Comparison of ENCODE assay signal across 18 cellular contexts in genomic region chr5:139822553-139823425, GRCh38. TPM values are rescaled to one million over a fixed set of nuclear protein-coding genes. Genes with fewer than 3 reads are reported as not detected.
DNase-seq lines count a peak whose midpoint lies in the region; ATAC-seq and TF ChIP-seq lines count a peak whose summit lies in the region.
"Had no signal": no experiment of that assay in that cellular context is flagged by ENCODE, and none has a peak within 500 bp of the region (broad histone marks: within the 10 kb centered on the region; RNA-seq: fewer than 3 reads in every experiment).

No MANE protein-coding gene starts in this region.

- H3K27ac ChIP-seq in IMR-90 (ENCODE audit: insufficient read depth, low read length), result no peak overlapping the region
- H3K27ac ChIP-seq in upper lobe of right lung, result no peak overlapping the region
- no peak overlapping the region for H3K27ac ChIP-seq in tibial nerve
- H3K27ac ChIP-seq: SK-N-MC had no signal

- WGBS in IMR-90 (ENCODE audit: extremely low coverage in 2 of 2, insufficient read length in 1 of 2), 2 experiments, result 54% methylated on average over 6 of the region's 25 CpGs; no CpG with 5 or more reads in 1 of the 2 experiments
- 82 to 85% methylated on average over 18 to 25 of the region's 25 CpGs for WGBS in tibial nerve, 2 donors

- no peak overlapping the region for H2AK5ac ChIP-seq in IMR-90 (ENCODE audit: low read depth, low read length)

- H3K18ac ChIP-seq in IMR-90 (ENCODE audit: low read depth, low read length), result no peak overlapping the region

- H3K14ac ChIP-seq in IMR-90 (replicated peaks; ENCODE audit: low read depth, low read length), result no peak overlapping the region

- no peak overlapping the region for H3K4ac ChIP-seq in IMR-90 (ENCODE audit: low read depth, low read length)

- in situ Hi-C loops in IMR-90 (cut with MboI; ENCODE audit: low sequenced_read_pairs), result no loop called here

- H4K5ac ChIP-seq in IMR-90 (ENCODE audit: low read depth, low read length), result no peak overlapping the region

- H2BK20ac ChIP-seq in IMR-90 (ENCODE audit: low read depth, low read length), result no peak overlapping the region

- H3K27ac Mint-ChIP-seq in activated naive CD8-positive, alpha-beta T cell treated with anti-CD3 and anti-CD28 coated beads, Interleukin-2, amount 10 ng/mL, durations not matched to agents 7 days and 5 days, result no peak overlapping the region
- H3K27ac Mint-ChIP-seq in activated naive CD8-positive, alpha-beta T cell treated with anti-CD3 and anti-CD28 coated beads for 36 hours, result no peak overlapping the region
- H3K27ac Mint-ChIP-seq in glutamatergic neuron (ENCODE audit: unreplicated experiment), result peak overlapping the region; percentile 4
- no peak overlapping the region for H3K27ac Mint-ChIP-seq in activated CD4-positive, alpha-beta memory T cell treated with anti-CD3 and anti-CD28 coated beads for 36 hours
- H3K27ac Mint-ChIP-seq: B cell, IgD-negative memory B cell had no signal

- no peaks in the 10 kb centered on the region for H3K27me3 Mint-ChIP-seq in activated naive CD8-positive, alpha-beta T cell treated with anti-CD3 and anti-CD28 coated beads, Interleukin-2, amount 10 ng/mL, durations not matched to agents 7 days and 5 days
- H3K27me3 Mint-ChIP-seq in activated naive CD8-positive, alpha-beta T cell treated with anti-CD3 and anti-CD28 coated beads for 36 hours, result no peaks in the 10 kb centered on the region
- H3K27me3 Mint-ChIP-seq in glutamatergic neuron (ENCODE audit: unreplicated experiment), result peaks cover 11% of the 10 kb centered on the region
- H3K27me3 Mint-ChIP-seq in activated CD4-positive, alpha-beta memory T cell treated with anti-CD3 and anti-CD28 coated beads for 36 hours, result peaks cover 5% of the 10 kb centered on the region

- POLR2A ChIA-PET in activated naive CD8-positive, alpha-beta T cell treated with anti-CD3 and anti-CD28 coated beads, Interleukin-2, amount 10 ng/mL, durations not matched to agents 7 days and 5 days (lab: Charles Lee), result no interaction called here
- POLR2A ChIA-PET in IMR-90 (lab: Charles Lee; ENCODE audit: unreplicated experiment), result interaction anchor here (0.6 kb wide), 1 partner anchor 160 kb away, joined by 3 read pairs; no protein-coding TSS in a partner anchor
- POLR2A ChIA-PET in activated CD4-positive, alpha-beta memory T cell treated with anti-CD3 and anti-CD28 coated beads for 36 hours (lab: Charles Lee), result no interaction called here

- peak; percentile 6 for DNase-seq in activated naive CD8-positive, alpha-beta T cell treated with anti-CD3 and anti-CD28 coated beads, Interleukin-2, amount 10 ng/mL, durations not matched to agents 7 days and 5 days
- no peak for DNase-seq in activated naive CD8-positive, alpha-beta T cell treated with anti-CD3 and anti-CD28 coated beads for 36 hours
- DNase-seq in IMR-90 (no peak), glutamatergic neuron (no peak), upper lobe of right lung (peak; percentile 38), tibial nerve (ENCODE audit: low spot score in 2 of 2) (no peak)
- no peak for DNase-seq in activated CD4-positive, alpha-beta memory T cell treated with anti-CD3 and anti-CD28 coated beads for 36 hours
- DNase-seq: EL, GF-D8, NCI-H1417, NCI-H187 treated with DMSO at 0.1 percent for 48 hours, NCI-H2107, NCI-H446 treated with DMSO at 0.1 percent for 48 hours, NCI-H526 treated with DMSO at 0.1 percent for 48 hours, SHP77 treated with DMSO at 0.1 percent for 48 hours had no signal

- H4K8ac ChIP-seq in IMR-90 (ENCODE audit: low read depth in 2 of 2, low read length in 2 of 2), result no peak overlapping the region

- H3K4me3 ChIP-seq in IMR-90 (ENCODE audit: insufficient read depth, low read depth, low read length) (no peak overlapping the region), upper lobe of right lung (no peak overlapping the region), tibial nerve (no peak overlapping the region)
- H3K4me3 ChIP-seq: SK-N-MC had no signal

- TF ChIP-seq POLR2A in IMR-90 (IDR thresholded peaks at IDR 0.05; ENCODE audit: low read depth, low read length), result no peak
- no peak for TF ChIP-seq POLR2A in tibial nerve (IDR thresholded peaks at IDR 0.05)

- no peak overlapping the region for H2BK120ac ChIP-seq in IMR-90 (ENCODE audit: low read depth, low read length)

- H3K4me1 Mint-ChIP-seq in activated naive CD8-positive, alpha-beta T cell treated with anti-CD3 and anti-CD28 coated beads, Interleukin-2, amount 10 ng/mL, durations not matched to agents 7 days and 5 days, result no peaks in the 10 kb centered on the region
- no peaks in the 10 kb centered on the region for H3K4me1 Mint-ChIP-seq in activated naive CD8-positive, alpha-beta T cell treated with anti-CD3 and anti-CD28 coated beads for 36 hours
- H3K4me1 Mint-ChIP-seq in glutamatergic neuron (ENCODE audit: low read depth, unreplicated experiment), result no peaks in the 10 kb centered on the region
- H3K4me1 Mint-ChIP-seq in activated CD4-positive, alpha-beta memory T cell treated with anti-CD3 and anti-CD28 coated beads for 36 hours (ENCODE audit: low read depth), result no peaks in the 10 kb centered on the region
- H3K4me1 Mint-ChIP-seq: B cell had no signal

- no TSS peak for BruUV-seq in IMR-90 (replicated peaks; lab: Mats Ljungman, UMichigan)

- no peak for TF ChIP-seq CTCF in IMR-90 (conservative IDR thresholded peaks at IDR 0.05; ENCODE audit: low read depth, low read length)
- no peak for TF ChIP-seq CTCF in glutamatergic neuron (IDR thresholded peaks at IDR 0.05; ENCODE audit: partially characterized antibody, unreplicated experiment)
- no peak for TF ChIP-seq CTCF in upper lobe of right lung (IDR thresholded peaks at IDR 0.05)
- TF ChIP-seq CTCF in tibial nerve (IDR thresholded peaks at IDR 0.05), result no peak

- H3K27me3 ChIP-seq in IMR-90 (ENCODE audit: control insufficient read depth, insufficient read depth, low read length) (peaks cover 44% of the 10 kb centered on the region), upper lobe of right lung (no peaks in the 10 kb centered on the region), tibial nerve (no peaks in the 10 kb centered on the region)

- no peak for TF ChIP-seq RAD21 in IMR-90 (IDR thresholded peaks at IDR 0.05; ENCODE audit: low read length)

- H2BK5ac ChIP-seq in IMR-90 (ENCODE audit: low read depth, low read length, poor library complexity, severe bottlenecking), result no peak overlapping the region

- H3K79me1 ChIP-seq in IMR-90 (ENCODE audit: low read depth in 1 of 2, low read length in 2 of 2), result no peaks in the 10 kb centered on the region

- H3K56ac ChIP-seq in IMR-90 (ENCODE audit: extremely low read depth, insufficient read depth, low read length), result no peak overlapping the region

- H3K9me1 ChIP-seq in IMR-90 (ENCODE audit: insufficient read depth, low read length), result no peaks in the 10 kb centered on the region

- H3K9ac ChIP-seq in IMR-90 (ENCODE audit: low read depth, low read length), result no peak overlapping the region

- intact Hi-C loops in IMR-90 (cut with micrococcal nuclease), result no loop called here
- intact Hi-C loops in upper lobe of right lung (cut with DNase I), result no loop called here
- intact Hi-C loops in activated CD4-positive, alpha-beta memory T cell treated with anti-CD3 and anti-CD28 coated beads for 36 hours (cut with micrococcal nuclease), result no loop called here

- H3K4me1 ChIP-seq in IMR-90 (ENCODE audit: control insufficient read depth, insufficient read depth, low read length) (no peaks in the 10 kb centered on the region), upper lobe of right lung (no peaks in the 10 kb centered on the region), tibial nerve (no peaks in the 10 kb centered on the region)

- no peak for ATAC-seq in activated naive CD8-positive, alpha-beta T cell treated with anti-CD3 and anti-CD28 coated beads, Interleukin-2, amount 10 ng/mL, durations not matched to agents 7 days and 5 days (ENCODE audit: low read depth)
- ATAC-seq in IMR-90 (ENCODE audit: low read depth) (no peak), upper lobe of right lung (no peak)

- no peaks in the 10 kb centered on the region for H3K36me3 ChIP-seq in IMR-90 (ENCODE audit: control insufficient read depth, insufficient read depth, low read length)
- no peaks in the 10 kb centered on the region for H3K36me3 ChIP-seq in upper lobe of right lung
- H3K36me3 ChIP-seq in tibial nerve, result no peaks in the 10 kb centered on the region

- dilution Hi-C loops in IMR-90 (cut with HindIII; ENCODE audit: low sequenced_read_pairs, unreplicated experiment), result no loop called here

- no peak overlapping the region for H2BK15ac ChIP-seq in IMR-90 (ENCODE audit: low read depth, low read length)

- H2AFZ ChIP-seq in IMR-90 (replicated peaks; ENCODE audit: low read length, poor library complexity), result no peak overlapping the region

- H4K91ac ChIP-seq in IMR-90 (ENCODE audit: insufficient read depth, low read depth, low read length), result no peak overlapping the region

- no peak for TF ChIP-seq EP300 in tibial nerve (IDR thresholded peaks at IDR 0.05)

- H3K23ac ChIP-seq in IMR-90 (ENCODE audit: low read depth, low read length), result no peak overlapping the region

- no peak overlapping the region for H3K4me2 ChIP-seq in IMR-90 (ENCODE audit: low read depth, low read length)

- H4K20me1 ChIP-seq in IMR-90 (ENCODE audit: insufficient read depth, low read length), result no peaks in the 10 kb centered on the region; the same call in 1 of the 2 replicates

- H3K4me3 Mint-ChIP-seq in activated naive CD8-positive, alpha-beta T cell treated with anti-CD3 and anti-CD28 coated beads, Interleukin-2, amount 10 ng/mL, durations not matched to agents 7 days and 5 days, result no peak overlapping the region
- no peak overlapping the region for H3K4me3 Mint-ChIP-seq in activated naive CD8-positive, alpha-beta T cell treated with anti-CD3 and anti-CD28 coated beads for 36 hours
- H3K4me3 Mint-ChIP-seq in glutamatergic neuron (ENCODE audit: unreplicated experiment), result no peak overlapping the region
- H3K4me3 Mint-ChIP-seq in activated CD4-positive, alpha-beta memory T cell treated with anti-CD3 and anti-CD28 coated beads for 36 hours, result no peak overlapping the region
- H3K4me3 Mint-ChIP-seq: B cell, IgD-negative memory B cell had no signal

- H2AK9ac ChIP-seq in IMR-90 (replicated peaks; ENCODE audit: low read depth, low read length, poor library complexity), result peak overlapping the region; percentile 78

- CTCF ChIA-PET in IMR-90 (lab: Yijun Ruan, JAX), result no interaction called here
- CTCF ChIA-PET in activated CD4-positive, alpha-beta memory T cell treated with anti-CD3 and anti-CD28 coated beads for 36 hours (lab: Charles Lee), result no interaction called here

- no peaks in the 10 kb centered on the region for H3K36me3 Mint-ChIP-seq in activated naive CD8-positive, alpha-beta T cell treated with anti-CD3 and anti-CD28 coated beads, Interleukin-2, amount 10 ng/mL, durations not matched to agents 7 days and 5 days
- H3K36me3 Mint-ChIP-seq in activated naive CD8-positive, alpha-beta T cell treated with anti-CD3 and anti-CD28 coated beads for 36 hours, result peaks cover 1% of the 10 kb centered on the region
- no peaks in the 10 kb centered on the region for H3K36me3 Mint-ChIP-seq in glutamatergic neuron (ENCODE audit: unreplicated experiment)
- no peaks in the 10 kb centered on the region for H3K36me3 Mint-ChIP-seq in activated CD4-positive, alpha-beta memory T cell treated with anti-CD3 and anti-CD28 coated beads for 36 hours
- H3K36me3 Mint-ChIP-seq: IgD-negative memory B cell had no signal

- peaks cover 2% of the 10 kb centered on the region; the same call in 1 of the 2 replicates for H3K9me3 ChIP-seq in IMR-90 (ENCODE audit: control insufficient read depth, insufficient read depth, low read length)
- no peaks in the 10 kb centered on the region for H3K9me3 ChIP-seq in upper lobe of right lung
- peaks cover 0 to 22% (median 2%) of the 10 kb centered on the region in 4 donors for H3K9me3 ChIP-seq in tibial nerve

- peaks cover 3% of the 10 kb centered on the region for H3K9me3 Mint-ChIP-seq in activated naive CD8-positive, alpha-beta T cell treated with anti-CD3 and anti-CD28 coated beads, Interleukin-2, amount 10 ng/mL, durations not matched to agents 7 days and 5 days
- H3K9me3 Mint-ChIP-seq in activated naive CD8-positive, alpha-beta T cell treated with anti-CD3 and anti-CD28 coated beads for 36 hours, result peaks cover 6% of the 10 kb centered on the region
- peaks cover 3% of the 10 kb centered on the region for H3K9me3 Mint-ChIP-seq in glutamatergic neuron (ENCODE audit: unreplicated experiment)
- peaks cover 7% of the 10 kb centered on the region for H3K9me3 Mint-ChIP-seq in activated CD4-positive, alpha-beta memory T cell treated with anti-CD3 and anti-CD28 coated beads for 36 hours

RNA-seq across cellular contexts. Expression of gene PSD2, which starts 27.2 kb away (rescaled TPM):
- total RNA-seq in activated naive CD8-positive, alpha-beta T cell treated with anti-CD3 and anti-CD28 coated beads, Interleukin-2, amount 10 ng/mL, durations not matched to agents 7 days and 5 days, result under 1 TPM; 0.08 to 0.09 TPM
- total RNA-seq in activated naive CD8-positive, alpha-beta T cell treated with anti-CD3 and anti-CD28 coated beads for 36 hours, result not detected
- total RNA-seq in IMR-90 (2012; rRNA removed), result not detected in 2 replicates
- polyA plus RNA-seq in IMR-90 (2012; rRNA removed), result 0.03 and 0.05 TPM in 2 replicates
- 0.03 and 0.06 TPM in 2 replicates for polyA plus RNA-seq in IMR-90 (2012; cell fraction: cytosol; rRNA removed)
- 0.11 and 0.16 TPM in 2 replicates for polyA plus RNA-seq in IMR-90 (2012; cell fraction: nucleus; rRNA removed; ENCODE audit: low replicate concordance)
- total RNA-seq in glutamatergic neuron (ENCODE audit: unreplicated experiment), result 2.3 TPM
- total RNA-seq in upper lobe of right lung, result not detected
- total RNA-seq in tibial nerve, result under 1 TPM in 3 of 4 donors, not detected in 1; under 0.01 to 0.30 (median 0.21) TPM
- total RNA-seq in activated CD4-positive, alpha-beta memory T cell treated with anti-CD3 and anti-CD28 coated beads for 36 hours, result not detected
- polyA plus RNA-seq: IgD-negative memory B cell had no signal

Comparison
In these comparisons a context has a peak if more than half of its experiments do, and no peak if none do; other contexts are left out.
1. DNase-seq: peak in activated naive CD8-positive, alpha-beta T cell treated with anti-CD3 and anti-CD28 coated beads, Interleukin-2, amount 10 ng/mL, durations not matched to agents 7 days and 5 days (single experiment) and upper lobe of right lung (single experiment); none in activated naive CD8-positive, alpha-beta T cell treated with anti-CD3 and anti-CD28 coated beads for 36 hours (single experiment), IMR-90 (single experiment), glutamatergic neuron (single experiment), tibial nerve (0 of 2) and activated CD4-positive, alpha-beta memory T cell treated with anti-CD3 and anti-CD28 coated beads for 36 hours (single experiment).